ENCODE assay signal across 27 cellular contexts in the genomic region with DNA sequence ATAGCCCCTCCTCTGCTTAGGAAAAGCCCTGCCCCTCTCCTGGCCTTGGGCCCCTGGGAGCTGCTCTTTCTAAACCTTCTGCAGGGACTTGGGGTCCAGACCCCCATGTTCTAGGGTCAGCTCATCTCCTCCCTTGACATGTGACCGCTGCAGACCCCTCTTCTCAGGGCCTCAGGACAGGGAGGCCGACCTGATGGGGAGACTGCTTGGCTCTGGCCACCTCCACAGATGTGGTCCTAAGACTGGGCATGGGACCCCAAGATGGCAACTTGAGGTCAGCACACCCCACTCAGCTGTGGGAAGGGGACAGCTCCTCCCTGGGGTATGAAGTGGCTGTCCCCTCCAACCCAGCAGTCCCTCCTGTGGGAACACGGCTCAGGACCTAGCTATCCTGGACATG. TPM values are rescaled to one million over a fixed set of nuclear protein-coding genes. Genes with fewer than 3 reads are reported as not detected.
DNase-seq lines count a peak whose midpoint lies in the region; ATAC-seq, FAIRE-seq and TF ChIP-seq lines count a peak whose summit lies in the region.
"Had no signal": no experiment of that assay in that cellular context is flagged by ENCODE, and none has a peak within 500 bp of the region (broad histone marks: within the 10 kb centered on the region; RNA-seq: fewer than 3 reads in every experiment).

No MANE protein-coding gene starts in this region.

- H3K9ac ChIP-seq in astrocyte (ENCODE audit: low read length), result no peak overlapping the region

- H3K27ac Mint-ChIP-seq in GM23338 (no peak overlapping the region), astrocyte (ENCODE audit: unreplicated experiment) (peak overlapping the region; percentile 58)
- H3K27ac Mint-ChIP-seq: activated CD4-positive, alpha-beta T cell treated with anti-CD3 and anti-CD28 coated beads, Interleukin-2, amount 10 ng/mL, durations not matched to agents 7 days and 5 days; activated CD8-positive, alpha-beta memory T cell treated with anti-CD3 and anti-CD28 coated beads, Interleukin-2, amount 10 ng/mL, durations not matched to agents 7 days and 5 days; stimulated activated naive CD8-positive, alpha-beta T cell treated with anti-CD3 and anti-CD28 coated beads, Interleukin-15, amount 100 ng/mL, for 72 hours had no signal

- H3K4me3 ChIP-seq in GM23338, result no peak overlapping the region
- H3K4me3 ChIP-seq in astrocyte (ENCODE audit: insufficient read depth, low read depth, low read length), result no peak overlapping the region
- no peak overlapping the region for H3K4me3 ChIP-seq in muscle layer of duodenum (ENCODE audit: low read depth in 1 of 2, low read length in 2 of 2)
- H3K4me3 ChIP-seq in stomach, result no peak overlapping the region
- H3K4me3 ChIP-seq: heart left ventricle, PC-9, skin epidermis, transverse colon had no signal

- no peak for TF ChIP-seq POLR2A in stomach (IDR thresholded peaks at IDR 0.05)

- peaks cover 28% of the 10 kb centered on the region for H3F3A ChIP-seq in GM23338 (replicated peaks; ENCODE audit: low read depth)

- H3K9me3 Mint-ChIP-seq in GM23338 (no peaks in the 10 kb centered on the region; the same call in 2 of the 3 replicates), astrocyte (ENCODE audit: unreplicated experiment) (peaks cover under 1% of the 10 kb centered on the region)
- H3K9me3 Mint-ChIP-seq: activated CD4-positive, alpha-beta T cell treated with anti-CD3 and anti-CD28 coated beads, Interleukin-2, amount 10 ng/mL, durations not matched to agents 7 days and 5 days; stimulated activated naive CD8-positive, alpha-beta T cell treated with anti-CD3 and anti-CD28 coated beads, Interleukin-15, amount 100 ng/mL, for 72 hours had no signal

- no peak for TF ChIP-seq EP300 in stomach (IDR thresholded peaks at IDR 0.05)

- DNase-seq in GM23338 (ENCODE audit: low spot score) (no peak), astrocyte (ENCODE audit: low read depth) (no peak), stomach (no peak), mucosa of gallbladder (ENCODE audit: low spot score) (no peak)
- DNase-seq: activated CD4-positive, alpha-beta T cell treated with anti-CD3 and anti-CD28 coated beads, Interleukin-2, amount 10 ng/mL, durations not matched to agents 7 days and 5 days; activated CD8-positive, alpha-beta memory T cell treated with anti-CD3 and anti-CD28 coated beads, Interleukin-2, amount 10 ng/mL, durations not matched to agents 7 days and 5 days; activated naive CD4-positive, alpha-beta T cell; activated T-cell treated with anti-CD3 and anti-CD28 coated beads, Interleukin-2, amount 50 U/mL, for 48 hours; cerebellar nuclear complex; DND-41; effector CD4-positive, alpha-beta T cell; heart left ventricle; NCI-H1694; NCI-H524 treated with DMSO at 0.1 percent for 48 hours; SHP77 treated with DMSO at 0.1 percent for 48 hours; stimulated activated naive CD8-positive, alpha-beta T cell treated with anti-CD3 and anti-CD28 coated beads, Interleukin-15, amount 100 ng/mL, for 72 hours; T1000; transverse colon had no signal

- peaks cover 9% of the 10 kb centered on the region; the same call in 1 of the 2 replicates for H3K4me1 ChIP-seq in GM23338 (ENCODE audit: insufficient read depth)
- H3K4me1 ChIP-seq in astrocyte (ENCODE audit: insufficient read depth, low read length), result peaks cover 10% of the 10 kb centered on the region
- H3K4me1 ChIP-seq in muscle layer of duodenum (ENCODE audit: control insufficient read depth in 1 of 2, insufficient read depth in 2 of 2, low read length in 2 of 2), result peaks cover 10 to 24% of the 10 kb centered on the region in 2 donors
- H3K4me1 ChIP-seq in stomach, result peaks cover 27 to 63% (median 45%) of the 10 kb centered on the region in 4 donors

- TF ChIP-seq CTCF in GM23338 (conservative IDR thresholded peaks at IDR 0.05; ENCODE audit: low read depth in 2 of 2) (no peak), astrocyte (IDR thresholded peaks at IDR 0.05; ENCODE audit: insufficient read depth, low read depth, low read length) (no peak), stomach (IDR thresholded peaks at IDR 0.05) (no peak)

- ATAC-seq in GM23338, result no peak
- ATAC-seq in GM21423 (IDR thresholded peaks at IDR 0.05; ENCODE audit: unreplicated experiment), result no peak
- no peak for ATAC-seq in HG03354 (IDR thresholded peaks at IDR 0.05; ENCODE audit: poor library complexity, severe bottlenecking, unreplicated experiment)
- ATAC-seq: activated CD8-positive, alpha-beta memory T cell treated with anti-CD3 and anti-CD28 coated beads, Interleukin-2, amount 10 ng/mL, durations not matched to agents 7 days and 5 days; heart left ventricle; stimulated activated naive CD8-positive, alpha-beta T cell treated with anti-CD3 and anti-CD28 coated beads, Interleukin-15, amount 100 ng/mL, for 72 hours had no signal

- no peak for FAIRE-seq in astrocyte (lab: Jason Lieb, UNC)
- FAIRE-seq: GM18507 had no signal

- H3K79me2 ChIP-seq in GM23338 (replicated peaks; ENCODE audit: insufficient read depth) (no peaks in the 10 kb centered on the region), astrocyte (ENCODE audit: insufficient read depth, low read length) (no peaks in the 10 kb centered on the region)

- H4K20me1 ChIP-seq in GM23338 (replicated peaks; ENCODE audit: insufficient read depth), result peaks cover 3% of the 10 kb centered on the region; the same call in 1 of the 2 replicates
- peaks cover 38% of the 10 kb centered on the region for H4K20me1 ChIP-seq in astrocyte (ENCODE audit: insufficient read depth, low read length)

- H3K27ac ChIP-seq in GM23338 (ENCODE audit: low read depth) (no peak overlapping the region), astrocyte (ENCODE audit: low read depth, low read length) (no peak overlapping the region), muscle layer of duodenum (ENCODE audit: low read length) (peak overlapping the region; percentile 14), stomach (peak overlapping the region; percentile 89 to 98 (median 97))
- H3K27ac ChIP-seq: epithelial cell of prostate, skin epidermis had no signal

- H3K36me3 Mint-ChIP-seq in GM23338 (ENCODE audit: low read depth) (peaks cover 40% of the 10 kb centered on the region), astrocyte (ENCODE audit: low read depth, unreplicated experiment) (peaks cover 11% of the 10 kb centered on the region)

- no peak overlapping the region for H3K4me3 Mint-ChIP-seq in GM23338
- H3K4me3 Mint-ChIP-seq in astrocyte (ENCODE audit: unreplicated experiment), result no peak overlapping the region
- H3K4me3 Mint-ChIP-seq: activated CD4-positive, alpha-beta T cell treated with anti-CD3 and anti-CD28 coated beads, Interleukin-2, amount 10 ng/mL, durations not matched to agents 7 days and 5 days; activated CD8-positive, alpha-beta memory T cell treated with anti-CD3 and anti-CD28 coated beads, Interleukin-2, amount 10 ng/mL, durations not matched to agents 7 days and 5 days; stimulated activated naive CD8-positive, alpha-beta T cell treated with anti-CD3 and anti-CD28 coated beads, Interleukin-15, amount 100 ng/mL, for 72 hours had no signal

- H3K27me3 ChIP-seq in GM23338 (ENCODE audit: insufficient read depth), result no peaks in the 10 kb centered on the region
- H3K27me3 ChIP-seq in astrocyte (ENCODE audit: insufficient read depth, low read length), result no peaks in the 10 kb centered on the region
- H3K27me3 ChIP-seq in muscle layer of duodenum (ENCODE audit: low read depth, low read length), result no peaks in the 10 kb centered on the region
- H3K27me3 ChIP-seq in stomach, result peaks cover 0 to 25% (median 0%) of the 10 kb centered on the region in 3 donors
- H3K27me3 ChIP-seq: transverse colon had no signal

- H3K36me3 ChIP-seq in GM23338 (ENCODE audit: insufficient read depth), result 0 out of 2 replicates have a peak, but pooled peaks cover 3% of the 10 kb centered on the region
- H3K36me3 ChIP-seq in astrocyte (ENCODE audit: insufficient read depth, low read length), result peaks cover 14% of the 10 kb centered on the region
- H3K36me3 ChIP-seq in muscle layer of duodenum (ENCODE audit: control insufficient read depth in 1 of 2, insufficient read depth in 2 of 2, low read length in 2 of 2), result peaks cover 12 to 28% of the 10 kb centered on the region in 2 donors
- peaks cover 21 to 54% (median 36%) of the 10 kb centered on the region in 4 donors for H3K36me3 ChIP-seq in stomach
- H3K36me3 ChIP-seq: transverse colon had no signal

- intact Hi-C loops in stomach (cut with DNase I; ENCODE audit: low total_unique reads), result no loop called here

- H3K4me2 ChIP-seq in GM23338 (no peak overlapping the region), astrocyte (ENCODE audit: low read length) (no peak overlapping the region)
- H3K4me2 ChIP-seq: PC-9 had no signal

- WGBS in stomach, 5 donors, result 69 to 94% (median 71%) methylated on average over 3 of the region's 3 CpGs

- H3K27me3 Mint-ChIP-seq in GM23338 (ENCODE audit: insufficient read depth, low read depth, poor library complexity) (peaks cover 39% of the 10 kb centered on the region), astrocyte (ENCODE audit: low read depth, unreplicated experiment) (no peaks in the 10 kb centered on the region)

- no peaks in the 10 kb centered on the region for H3K9me3 ChIP-seq in astrocyte (ENCODE audit: insufficient read depth, low read depth, low read length)
- H3K9me3 ChIP-seq in muscle layer of duodenum (ENCODE audit: control insufficient read depth in 1 of 2, low read length in 2 of 2), result no peaks in the 10 kb centered on the region
- H3K9me3 ChIP-seq in stomach, result no peaks in the 10 kb centered on the region
- H3K9me3 ChIP-seq: heart left ventricle, transverse colon had no signal

- H3K4me1 Mint-ChIP-seq in GM23338, result peaks cover 15% of the 10 kb centered on the region
- H3K4me1 Mint-ChIP-seq in astrocyte (ENCODE audit: low read depth, unreplicated experiment), result peaks cover 9% of the 10 kb centered on the region

- no peaks in the 10 kb centered on the region for H3K9me2 ChIP-seq in GM23338 (ENCODE audit: insufficient read depth)

- H2AFZ ChIP-seq in GM23338 (no peak overlapping the region), astrocyte (ENCODE audit: low read depth, low read length) (no peak overlapping the region)
- H2AFZ ChIP-seq: PC-9 had no signal

RNA-seq across cellular contexts. Expression of a gene that starts 3.9 kb away (rescaled TPM):
- 16.1 and 22.6 TPM in 2 replicates for total RNA-seq in GM23338 (2014; rRNA removed; shearing (Covaris generic))
- polyA plus RNA-seq in GM23338 (2016; fragmentation: Nextera tagmentation; extraction: Ambion mirVana), result 10.1 and 12.4 TPM in 2 replicates
- 23.5 and 24.8 TPM in 2 replicates for total RNA-seq in astrocyte
- 10 to 100 TPM in 4 of 5 donors, 1 to 10 TPM in 1; 4.0 to 39.1 (median 25.9) TPM for total RNA-seq in stomach
- polyA plus RNA-seq in stomach, result 10 to 100 TPM; 14.4 to 23.3 (median 16.6) TPM
- 29.6 TPM for total RNA-seq in mucosa of gallbladder
- polyA plus RNA-seq: CD14-positive monocyte had no signal

RNA-seq across cellular contexts. Expression of a gene that starts 9.4 kb away (rescaled TPM):
- total RNA-seq in GM23338 (2014; rRNA removed; shearing (Covaris generic)), result 18.9 and 24.0 TPM in 2 replicates
- polyA plus RNA-seq in GM23338 (2016; fragmentation: Nextera tagmentation; extraction: Ambion mirVana) (9.2 and 9.8 TPM in 2 replicates), stomach (10 to 100 TPM; 27.2 to 76.9 (median 56.5) TPM)
- total RNA-seq in astrocyte (55.9 and 75.2 TPM in 2 replicates), stomach (100 to 1,000 TPM in 2 of 5 donors, 10 to 100 TPM in 3; 53.1 to 248 (median 72.8) TPM), mucosa of gallbladder (163 TPM)

RNA-seq across cellular contexts. Expression of a gene that starts 19.7 kb away (rescaled TPM):
- total RNA-seq in GM23338 (2014; rRNA removed; shearing (Covaris generic)), result 33.1 and 45.6 TPM in 2 replicates
- polyA plus RNA-seq in GM23338 (2016; fragmentation: Nextera tagmentation; extraction: Ambion mirVana), result 11.8 and 12.1 TPM in 2 replicates
- 61.9 and 69.0 TPM in 2 replicates for total RNA-seq in astrocyte
- 10 to 100 TPM in 4 of 5 donors, 1 to 10 TPM in 1; 5.3 to 52.1 (median 27.9) TPM for total RNA-seq in stomach
- polyA plus RNA-seq in stomach, result 10 to 100 TPM; 12.8 to 17.4 (median 15.9) TPM
- total RNA-seq in mucosa of gallbladder, result 66.0 TPM

RNA-seq across cellular contexts. Expression of a gene that starts 39.7 kb away (rescaled TPM):
- total RNA-seq in GM23338 (2014; rRNA removed; shearing (Covaris generic)), result 0.16 and 0.28 TPM in 2 replicates
- 0.21 TPM in 1 of 2 replicates, not detected in the other for polyA plus RNA-seq in GM23338 (2016; fragmentation: Nextera tagmentation; extraction: Ambion mirVana)
- not detected in 2 replicates for total RNA-seq in astrocyte
- not detected for total RNA-seq in stomach
- not detected for polyA plus RNA-seq in stomach
- not detected for total RNA-seq in mucosa of gallbladder
- total RNA-seq: activated CD4-positive, alpha-beta T cell treated with anti-CD3 and anti-CD28 coated beads, Interleukin-2, amount 10 ng/mL, durations not matched to agents 7 days and 5 days; activated CD8-positive, alpha-beta memory T cell treated with anti-CD3 and anti-CD28 coated beads, Interleukin-2, amount 10 ng/mL, durations not matched to agents 7 days and 5 days; heart left ventricle; lung microvascular endothelial cell; PC-9; transverse colon had no signal
- polyA plus RNA-seq: CD14-positive monocyte, heart left ventricle had no signal

RNA-seq across cellular contexts. Expression of a gene that starts 42.2 kb away (rescaled TPM):
- total RNA-seq in GM23338 (2014; rRNA removed; shearing (Covaris generic)), result 0.21 and 0.23 TPM in 2 replicates
- polyA plus RNA-seq in GM23338 (2016; fragmentation: Nextera tagmentation; extraction: Ambion mirVana), result 0.11 TPM in 1 of 2 replicates, not detected in the other
- 0.12 and 0.23 TPM in 2 replicates for total RNA-seq in astrocyte
- 1 to 10 TPM in 2 of 5 donors, under 1 TPM in 1, not detected in 2; 0.37 to 5.8 (median 1.4) TPM for total RNA-seq in stomach
- not detected for polyA plus RNA-seq in stomach
- total RNA-seq in mucosa of gallbladder, result 0.09 TPM
- total RNA-seq: heart left ventricle had no signal
- polyA plus RNA-seq: CD14-positive monocyte, heart left ventricle had no signal

Comparison
In these comparisons a context has a peak if more than half of its experiments do, and no peak if none do; other contexts are left out.
1. H3K27ac ChIP-seq: peak in muscle layer of duodenum (single experiment) and stomach (5 of 5); none in GM23338 (single experiment) and astrocyte (single experiment).